Comparison of ENCODE assay signal across 14 cellular contexts in genomic region chr7:142519077-142519789, GRCh38.
DNase-seq lines count a peak whose midpoint lies in the region; ATAC-seq and TF ChIP-seq lines count a peak whose summit lies in the region.
"Had no signal": no experiment of that assay in that cellular context is flagged by ENCODE, and none has a peak within 500 bp of the region (broad histone marks: within the 10 kb centered on the region; RNA-seq: fewer than 3 reads in every experiment).

No MANE protein-coding gene starts in this region.

- H3K27ac Mint-ChIP-seq in activated naive CD4-positive, alpha-beta T cell treated with anti-CD3 and anti-CD28 coated beads, Interleukin-2, amount 50 U/mL, for 24 hours = peak overlapping the region; percentile 94
- H3K27ac Mint-ChIP-seq in effector memory CD8-positive, alpha-beta T cell = peak overlapping the region; percentile 13 to 55
- H3K27ac Mint-ChIP-seq: nephron had no signal

- no peak overlapping the region for H2AFZ ChIP-seq in PC-3 (ENCODE audit: low read length)

- no peaks in the 10 kb centered on the region for H3K27me3 Mint-ChIP-seq in activated naive CD4-positive, alpha-beta T cell treated with anti-CD3 and anti-CD28 coated beads, Interleukin-2, amount 50 U/mL, for 24 hours
- peaks cover 0 to 9% of the 10 kb centered on the region in 2 donors for H3K27me3 Mint-ChIP-seq in effector memory CD8-positive, alpha-beta T cell

- no peak overlapping the region for H3K4me3 Mint-ChIP-seq in activated naive CD4-positive, alpha-beta T cell treated with anti-CD3 and anti-CD28 coated beads, Interleukin-2, amount 50 U/mL, for 24 hours
- H3K4me3 Mint-ChIP-seq in effector memory CD8-positive, alpha-beta T cell = no peak overlapping the region
- H3K4me3 Mint-ChIP-seq: brain, nephron had no signal

- CTCF ChIA-PET in PC-3 (lab: Charles Lee) = interaction anchor here (0.5 kb wide), 2 partner anchors 56 to 70 kb away, joined by 3 to 4 read pairs; no protein-coding TSS in a partner anchor

- H3K79me2 ChIP-seq in PC-3 (ENCODE audit: low read length) = no peaks in the 10 kb centered on the region

- H3K9me2 ChIP-seq in PC-3 (replicated peaks; ENCODE audit: low read length) = no peaks in the 10 kb centered on the region

- POLR2A ChIA-PET in PC-3 (lab: Charles Lee; ENCODE audit: unreplicated experiment) = no interaction called here

- ATAC-seq in PC-3 (peak; percentile 27), GM21825 (IDR thresholded peaks at IDR 0.05; ENCODE audit: unreplicated experiment) (no peak), GM19455 (IDR thresholded peaks at IDR 0.05; ENCODE audit: unreplicated experiment) (no peak)
- ATAC-seq in effector memory CD8-positive, alpha-beta T cell (replicated peaks) = no peak
- ATAC-seq: left lobe of liver had no signal

- BruUV-seq in PC-3 (replicated peaks; lab: Mats Ljungman, UMichigan) = no TSS peak

- no peaks in the 10 kb centered on the region for H4K20me1 ChIP-seq in PC-3 (ENCODE audit: low read length)

- TF ChIP-seq CTCF in PC-3 (conservative IDR thresholded peaks at IDR 0.05; ENCODE audit: low read depth, low read length) = peak; percentile 35; the same call in 1 of the 2 replicates

- no peak overlapping the region for H3K4me3 ChIP-seq in PC-3 (ENCODE audit: low read length)
- H3K4me3 ChIP-seq: right atrium auricular region had no signal

- H3K27me3 ChIP-seq in PC-3 (ENCODE audit: low read length) = no peaks in the 10 kb centered on the region
- H3K27me3 ChIP-seq: right atrium auricular region had no signal

- H3K9me3 ChIP-seq in PC-3 (ENCODE audit: low read length) = no peaks in the 10 kb centered on the region
- H3K9me3 ChIP-seq: right atrium auricular region had no signal

- intact Hi-C loops in PC-3 (cut with micrococcal nuclease) = loop anchor here (1.0 kb wide), 2 partner anchors 23 to 41 kb away; no protein-coding TSS in a partner anchor

- H3K4me1 ChIP-seq in PC-3 (ENCODE audit: insufficient read depth, low read length) = peaks cover 6% of the 10 kb centered on the region

- no peaks in the 10 kb centered on the region for H3K36me3 ChIP-seq in PC-3 (ENCODE audit: low read depth, low read length)
- H3K36me3 ChIP-seq: right atrium auricular region had no signal

- no peak for DNase-seq in activated naive CD4-positive, alpha-beta T cell treated with anti-CD3 and anti-CD28 coated beads, Interleukin-2, amount 50 U/mL, for 16 hours
- DNase-seq in PC-3 (no peak), HuH-7 (ENCODE audit: low spot score) (no peak), cortex of kidney (lab: John Stamatoyannopoulos, UW) (no peak)
- no peak for DNase-seq in effector memory CD8-positive, alpha-beta T cell
- DNase-seq: NCI-H526 treated with DMSO at 0.1 percent for 48 hours; stimulated activated CD4-positive, alpha-beta T cell treated with anti-CD3 and anti-CD28 coated beads, Interleukin-4, amount 100 ng/mL, for 4 hours had no signal

- no peak overlapping the region for H3K27ac ChIP-seq in PC-3 (ENCODE audit: low read length)
- H3K27ac ChIP-seq: right atrium auricular region had no signal

- H3K9me3 Mint-ChIP-seq in activated naive CD4-positive, alpha-beta T cell treated with anti-CD3 and anti-CD28 coated beads, Interleukin-2, amount 50 U/mL, for 24 hours = no peaks in the 10 kb centered on the region
- H3K9me3 Mint-ChIP-seq in effector memory CD8-positive, alpha-beta T cell = no peaks in the 10 kb centered on the region
- H3K9me3 Mint-ChIP-seq: brain, nephron had no signal

- no peaks in the 10 kb centered on the region for H3F3A ChIP-seq in PC-3 (ENCODE audit: low read length, unreplicated experiment)

- no peak overlapping the region for H3K4me2 ChIP-seq in PC-3 (ENCODE audit: low read length)

- H3K36me3 Mint-ChIP-seq in activated naive CD4-positive, alpha-beta T cell treated with anti-CD3 and anti-CD28 coated beads, Interleukin-2, amount 50 U/mL, for 24 hours = no peaks in the 10 kb centered on the region
- no peaks in the 10 kb centered on the region for H3K36me3 Mint-ChIP-seq in effector memory CD8-positive, alpha-beta T cell (ENCODE audit: insufficient read depth)
- H3K36me3 Mint-ChIP-seq: brain had no signal

- peaks cover 42% of the 10 kb centered on the region for H3K4me1 Mint-ChIP-seq in activated naive CD4-positive, alpha-beta T cell treated with anti-CD3 and anti-CD28 coated beads, Interleukin-2, amount 50 U/mL, for 24 hours
- peaks cover 3 to 5% of the 10 kb centered on the region in 2 donors for H3K4me1 Mint-ChIP-seq in effector memory CD8-positive, alpha-beta T cell (ENCODE audit: low read depth in 2 of 2)
- H3K4me1 Mint-ChIP-seq: nephron had no signal

- no peak overlapping the region for H3K9ac ChIP-seq in PC-3 (ENCODE audit: low read length)
